In genomic region chr6:28947067-28947765, GRCh38 we compare ENCODE assay signal across 14 cellular contexts.
"Had no signal": no experiment of that assay in that cellular context is flagged by ENCODE, and none has a peak within 500 bp of the region (broad histone marks: within the 10 kb centered on the region; RNA-seq: fewer than 3 reads in every experiment).

No MANE protein-coding gene starts in this region.

- DNase-seq: activated CD4-positive, alpha-beta T cell treated with anti-CD3 and anti-CD28 coated beads, Interleukin-2, amount 50 U/mL, for 1 hour; activated CD8-positive, alpha-beta memory T cell treated with anti-CD3 and anti-CD28 coated beads for 24 hours; activated gamma-delta T cell treated with Interleukin-2 at 50 U/mL for 16 hours; activated naive CD8-positive, alpha-beta T cell treated with anti-CD3 and anti-CD28 coated beads, Interleukin-2, amount 10 ng/mL, durations not matched to agents 7 days and 5 days; effector memory CD4-positive, alpha-beta T cell; erythroblast; gastrocnemius medialis; pancreas; stimulated activated CD4-positive, alpha-beta T cell treated with anti-CD3 and anti-CD28 coated beads, Interleukin-12 subunit alpha, Interleukin-12 subunit beta, amount 100 ng/mL, for 4 hours; stimulated activated CD4-positive, alpha-beta T cell treated with anti-CD3 and anti-CD28 coated beads, Interleukin-2, amount 100 ng/mL, for 24 hours had no signal

- H3K27ac Mint-ChIP-seq: activated naive CD8-positive, alpha-beta T cell treated with anti-CD3 and anti-CD28 coated beads, Interleukin-2, amount 10 ng/mL, durations not matched to agents 7 days and 5 days; T-helper 2 cell treated with Interferon-gamma antibody and Interleukin-4, amounts not matched to agents 5 μg/mL and 100 μg/mL, for 36 hours had no signal

- H3K4me1 ChIP-seq: pancreas had no signal

- H3K9me3 Mint-ChIP-seq: activated naive CD8-positive, alpha-beta T cell treated with anti-CD3 and anti-CD28 coated beads, Interleukin-2, amount 10 ng/mL, durations not matched to agents 7 days and 5 days; T-helper 2 cell treated with Interferon-gamma antibody and Interleukin-4, amounts not matched to agents 5 μg/mL and 100 μg/mL, for 36 hours had no signal

- H3K9me3 ChIP-seq: gastrocnemius medialis, pancreas, vagina had no signal

- H3K36me3 Mint-ChIP-seq: activated naive CD8-positive, alpha-beta T cell treated with anti-CD3 and anti-CD28 coated beads, Interleukin-2, amount 10 ng/mL, durations not matched to agents 7 days and 5 days had no signal

- H3K4me3 Mint-ChIP-seq: activated naive CD8-positive, alpha-beta T cell treated with anti-CD3 and anti-CD28 coated beads, Interleukin-2, amount 10 ng/mL, durations not matched to agents 7 days and 5 days; dendritic cell treated with granulocyte-macrophage colony-stimulating factor and Interleukin-4, amounts not matched to agents 40 ng/mL and 50 ng/mL, for 4 days; T-helper 2 cell treated with Interferon-gamma antibody and Interleukin-4, amounts not matched to agents 5 μg/mL and 100 μg/mL, for 36 hours had no signal

- H3K27ac ChIP-seq: brain microvascular endothelial cell, gastrocnemius medialis, pancreas, vagina had no signal

- ATAC-seq: gastrocnemius medialis, pancreas had no signal

- H3K36me3 ChIP-seq: brain microvascular endothelial cell, gastrocnemius medialis, pancreas, vagina had no signal

- H3K4me3 ChIP-seq: gastrocnemius medialis, pancreas, vagina had no signal

- H3K27me3 ChIP-seq: brain microvascular endothelial cell, pancreas, vagina had no signal
